In genomic region chr17:30093463-30094147, GRCh38 we compare ENCODE assay signal across 8 cellular contexts. TPM values are rescaled to one million over a fixed set of nuclear protein-coding genes. Genes with fewer than 3 reads are reported as not detected.
DNase-seq lines count a peak whose midpoint lies in the region; ATAC-seq and TF ChIP-seq lines count a peak whose summit lies in the region.

No MANE protein-coding gene starts in this region.

- 13 to 16% (median 13%) methylated on average over 12 of the region's 12 CpGs for WGBS in ovary, 3 donors

- no peaks in the 10 kb centered on the region for H3K36me3 ChIP-seq in Panc1 (ENCODE audit: control insufficient read depth, insufficient read depth, low read length)
- no peaks in the 10 kb centered on the region for H3K36me3 ChIP-seq in ovary

- H3K9me3 ChIP-seq in Panc1 (ENCODE audit: control insufficient read depth, insufficient read depth, low read depth, low read length) (no peaks in the 10 kb centered on the region), ovary (no peaks in the 10 kb centered on the region)

- no peak for TF ChIP-seq EP300 in ovary (IDR thresholded peaks at IDR 0.05)

- H3K27me3 ChIP-seq in Panc1 (ENCODE audit: control insufficient read depth, insufficient read depth, low read length), result no peaks in the 10 kb centered on the region
- H3K27me3 ChIP-seq in ovary, result no peaks in the 10 kb centered on the region

- TF ChIP-seq CTCF in Panc1 (IDR thresholded peaks at IDR 0.05), result peak; percentile 84
- TF ChIP-seq CTCF in ovary (IDR thresholded peaks at IDR 0.05), result peak in 2 of 3 donors; percentile 69 to 76

- ATAC-seq in Panc1, result peak; percentile 92
- ATAC-seq in HG02678 (IDR thresholded peaks at IDR 0.05; ENCODE audit: unreplicated experiment), result no peak

- CTCF ChIA-PET in Panc1 (lab: Charles Lee), result interaction anchor here (0.5 to 2.5 kb wide), 16 partner anchors 11 to 480 kb away, joined by 3 to 19 read pairs (median 5); no protein-coding TSS in a partner anchor

- no TSS peak for BruUV-seq in Panc1 (replicated peaks; lab: Mats Ljungman, UMichigan)

- DNase-seq in DMS114 treated with DMSO at 0.1 percent for 48 hours (lab: John Stamatoyannopoulos, UW; ENCODE audit: unreplicated experiment) (peak; percentile 66), HuH-7.5 (ENCODE audit: low spot score) (peak; percentile 62), Panc1 (ENCODE audit: low read depth, low spot score) (peak; percentile 42), germinal center (ENCODE audit: low spot score) (peak; percentile 80), ovary (peak in 2 of 5 donors; percentile 33 to 46), mesenteric fat pad (ENCODE audit: low spot score) (no peak)
- DNase-seq in activated gamma-delta T cell treated with anti-CD3 and anti-CD28 coated beads, Interleukin-2, amount 50 U/mL, for 16 hours (ENCODE audit: low read depth), result peak; percentile 33

- intact Hi-C loops in Panc1 (cut with micrococcal nuclease; ENCODE audit: unreplicated experiment) (loop anchor here (1.0 to 10.0 kb wide), 3 partner anchors 67 to 289 kb away; partner anchors contain the start of gene SSH2), ovary (cut with DNase I) (loop anchor here in 2 of 4 donors (10.0 kb wide), 1 partner anchor 289 kb away; no protein-coding TSS in a partner anchor)

- no peak for TF ChIP-seq POLR2A in ovary (IDR thresholded peaks at IDR 0.05)

- H3K4me1 ChIP-seq in Panc1 (ENCODE audit: control insufficient read depth, insufficient read depth, low read length) (peaks cover 3% of the 10 kb centered on the region; the same call in 1 of the 2 replicates), ovary (ENCODE audit: insufficient read depth) (no peaks in the 10 kb centered on the region)

- in situ Hi-C loops in Panc1 (cut with HindIII; ENCODE audit: low pct_unique_long_range_greater_than_20kb, low sequenced_read_pairs), result no loop called here

- H3K27ac ChIP-seq in Panc1 (ENCODE audit: low read length), result no peak overlapping the region
- no peak overlapping the region for H3K27ac ChIP-seq in ovary

- POLR2A ChIA-PET in Panc1 (lab: Charles Lee), result interaction anchor here (0.5 to 0.6 kb wide), 2 partner anchors 66 to 70 kb away, joined by 7 read pairs; no protein-coding TSS in a partner anchor

- H3K4me3 ChIP-seq in Panc1 (ENCODE audit: low read depth in 2 of 2, low read length in 2 of 2) (no peak overlapping the region), ovary (no peak overlapping the region)

RNA-seq across cellular contexts. Expression of gene NSRP1, which starts 23.0 kb away (rescaled TPM):
- total RNA-seq in Panc1 (2021; ENCODE audit: unreplicated experiment) (30.5 TPM), ovary (10 to 100 TPM; 19.0 to 42.1 (median 26.6) TPM), mesenteric fat pad (37.1 TPM)
- polyA plus RNA-seq in Panc1 (2012; ENCODE audit: insufficient read length), result 19.1 TPM
- polyA plus RNA-seq in ovary, result 10 to 100 TPM; 23.5 to 38.9 TPM
